Comparison of ENCODE assay signal across 23 cellular contexts in the genomic region with DNA sequence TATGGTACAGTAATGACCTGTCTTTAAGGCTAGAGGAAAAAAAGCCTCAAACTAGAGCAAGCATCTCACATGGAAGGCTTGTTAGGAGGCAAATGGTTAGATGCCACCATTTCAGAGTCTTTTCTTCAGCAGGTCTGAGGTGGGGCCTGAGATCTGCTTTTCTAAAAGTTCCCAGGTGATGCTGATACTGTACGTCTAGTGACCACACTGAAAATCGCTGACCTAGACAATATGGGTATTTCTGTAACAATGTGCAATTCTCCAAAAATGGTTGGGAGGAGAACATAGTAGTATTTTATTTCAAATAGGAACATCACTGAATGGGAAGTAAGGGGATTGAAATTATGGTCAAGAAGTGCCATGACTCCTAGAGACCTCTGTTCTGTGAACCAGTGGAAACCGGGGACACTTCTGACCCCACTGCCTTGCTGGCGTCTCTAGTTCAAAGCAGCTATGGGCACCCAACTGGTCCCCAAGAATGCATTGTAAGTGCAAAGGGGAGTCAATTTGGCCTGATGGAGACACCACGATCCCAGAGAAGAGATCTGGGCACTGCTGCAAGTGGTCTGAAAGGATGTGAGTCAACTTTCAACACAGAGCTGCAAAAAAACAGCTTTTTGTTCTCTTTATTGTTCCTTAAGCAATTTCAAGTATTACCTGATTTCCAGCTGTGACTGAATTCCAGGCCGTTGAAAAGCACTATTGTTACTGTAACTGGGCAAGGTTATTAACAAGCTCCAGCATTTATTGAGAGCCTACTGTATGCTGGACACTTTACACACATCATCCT. TPM values are rescaled to one million over a fixed set of nuclear protein-coding genes. Genes with fewer than 3 reads are reported as not detected.
A peak's percentile ranks its signal among the peaks of the same experiment; 100 is the strongest.
DNase-seq lines count a peak whose midpoint lies in the region; ATAC-seq, FAIRE-seq and TF ChIP-seq lines count a peak whose summit lies in the region.
"Had no signal": no experiment of that assay in that cellular context is flagged by ENCODE, and none has a peak within 500 bp of the region (broad histone marks: within the 10 kb centered on the region; RNA-seq: fewer than 3 reads in every experiment).

No MANE protein-coding gene starts in this region.

- CTCF ChIA-PET in HepG2 (lab: Yijun Ruan, JAX; ENCODE audit: low intra/inter-chr PET ratio, low total read pairs) = no interaction called here
- CTCF ChIA-PET in mammary epithelial cell (lab: Charles Lee; ENCODE audit: low non-redundant PET) = no interaction called here
- CTCF ChIA-PET in activated CD8-positive, alpha-beta memory T cell treated with anti-CD3 and anti-CD28 coated beads, Interleukin-2, amount 10 ng/mL, durations not matched to agents 7 days and 5 days (lab: Charles Lee) = interaction anchor here (0.7 to 3.2 kb wide), 6 partner anchors 19 to 1266 kb away, joined by 3 to 15 read pairs (median 5); no protein-coding TSS in a partner anchor

- dilution Hi-C loops in mammary epithelial cell (cut with HindIII; ENCODE audit: low sequenced_read_pairs) = no loop called here

- H3K4me1 Mint-ChIP-seq in activated CD8-positive, alpha-beta memory T cell treated with anti-CD3 and anti-CD28 coated beads, Interleukin-2, amount 10 ng/mL, durations not matched to agents 7 days and 5 days = peaks cover 8% of the 10 kb centered on the region
- no peaks in the 10 kb centered on the region for H3K4me1 Mint-ChIP-seq in glutamatergic neuron (ENCODE audit: low read depth, unreplicated experiment)

- H3K36me3 Mint-ChIP-seq in activated CD8-positive, alpha-beta memory T cell treated with anti-CD3 and anti-CD28 coated beads, Interleukin-2, amount 10 ng/mL, durations not matched to agents 7 days and 5 days = no peaks in the 10 kb centered on the region
- H3K36me3 Mint-ChIP-seq in glutamatergic neuron (ENCODE audit: unreplicated experiment) = no peaks in the 10 kb centered on the region
- H3K36me3 Mint-ChIP-seq: brain, IgD-negative memory B cell, memory B cell had no signal

- BruUV-seq in HepG2 (replicated peaks; lab: Mats Ljungman, UMichigan) (no TSS peak), mammary epithelial cell (replicated peaks; lab: Mats Ljungman, UMichigan) (no TSS peak)

- TF ChIP-seq RAD21 in HepG2 (CRISPR knock-in tag; IDR thresholded peaks at IDR 0.05) = no peak

- TF ChIP-seq CTCF in HepG2 (CRISPR knock-in tag; IDR thresholded peaks at IDR 0.05) (no peak), right lobe of liver (IDR thresholded peaks at IDR 0.05) (no peak), mammary epithelial cell (conservative IDR thresholded peaks at IDR 0.05 in 1 of 2, IDR thresholded peaks at IDR 0.05 in 1 of 2; ENCODE audit: extremely low read depth in 1 of 2, insufficient read depth in 1 of 2, low read depth in 1 of 2, low read length in 2 of 2) (no peak), foreskin keratinocyte (conservative IDR thresholded peaks at IDR 0.05) (no peak), glutamatergic neuron (IDR thresholded peaks at IDR 0.05; ENCODE audit: partially characterized antibody, unreplicated experiment) (no peak)

- no peaks in the 10 kb centered on the region for H3K4me1 ChIP-seq in HepG2 (ENCODE audit: insufficient read depth, low read length)
- no peaks in the 10 kb centered on the region for H3K4me1 ChIP-seq in right lobe of liver
- H3K4me1 ChIP-seq in mammary epithelial cell (ENCODE audit: insufficient read depth, low read length) = peaks cover 16% of the 10 kb centered on the region
- H3K4me1 ChIP-seq in foreskin keratinocyte = peaks cover 17% of the 10 kb centered on the region
- H3K4me1 ChIP-seq: gastrocnemius medialis had no signal

- DNase-seq in HepG2 (ENCODE audit: low spot score) (no peak), right lobe of liver (no peak), mammary epithelial cell (peak; percentile 75), foreskin keratinocyte (peak in 1 of 2 donors; percentile 59), glutamatergic neuron (no peak)
- no peak for DNase-seq in activated naive CD4-positive, alpha-beta T cell treated with anti-CD3 and anti-CD28 coated beads, Interleukin-2, amount 50 U/mL, for 16 hours
- DNase-seq in activated CD8-positive, alpha-beta memory T cell treated with anti-CD3 and anti-CD28 coated beads, Interleukin-2, amount 10 ng/mL, durations not matched to agents 7 days and 5 days = no peak
- DNase-seq: activated CD4-positive, alpha-beta T cell treated with anti-CD3 and anti-CD28 coated beads for 48 hours; C1 segment of cervical spinal cord; gastrocnemius medialis; GDM1; naive B cell; NCI-H1930; substantia nigra; T-cell had no signal

- TF ChIP-seq EP300 in HepG2 (IDR thresholded peaks at IDR 0.05; ENCODE audit: low read depth in 2 of 2, low read length in 2 of 2) (no peak), HepG2 (CRISPR knock-in tag; IDR thresholded peaks at IDR 0.05; ENCODE audit: borderline replicate concordance) (no peak)

- H3K27ac ChIP-seq in HepG2 (ENCODE audit: extremely low read length, insufficient read depth, low read length) = no peak overlapping the region
- no peak overlapping the region for H3K27ac ChIP-seq in right lobe of liver
- no peak overlapping the region for H3K27ac ChIP-seq in mammary epithelial cell (ENCODE audit: insufficient read depth, low read depth, low read length)
- peak overlapping the region; percentile 32 for H3K27ac ChIP-seq in foreskin keratinocyte
- H3K27ac ChIP-seq: gastrocnemius medialis had no signal

- no peaks in the 10 kb centered on the region for H3K27me3 Mint-ChIP-seq in activated CD8-positive, alpha-beta memory T cell treated with anti-CD3 and anti-CD28 coated beads, Interleukin-2, amount 10 ng/mL, durations not matched to agents 7 days and 5 days
- H3K27me3 Mint-ChIP-seq in glutamatergic neuron (ENCODE audit: unreplicated experiment) = no peaks in the 10 kb centered on the region
- H3K27me3 Mint-ChIP-seq: brain, IgD-negative memory B cell had no signal

- H3K36me3 ChIP-seq in HepG2 (replicated peaks in 1 of 2; ENCODE audit: control insufficient read depth in 1 of 2, insufficient read depth in 2 of 2, low read length in 2 of 2) (no peaks in the 10 kb centered on the region), right lobe of liver (no peaks in the 10 kb centered on the region), mammary epithelial cell (ENCODE audit: insufficient read depth, low read length) (no peaks in the 10 kb centered on the region)
- H3K36me3 ChIP-seq: gastrocnemius medialis had no signal

- ATAC-seq in HepG2 (no peak), right lobe of liver (no peak), foreskin keratinocyte (no peak), HG03432 (IDR thresholded peaks at IDR 0.05; ENCODE audit: unreplicated experiment) (no peak)
- no peak for ATAC-seq in activated CD8-positive, alpha-beta memory T cell treated with anti-CD3 and anti-CD28 coated beads, Interleukin-2, amount 10 ng/mL, durations not matched to agents 7 days and 5 days
- ATAC-seq: gastrocnemius medialis, Right ventricle myocardium inferior, T-cell had no signal

- H3K9me3 Mint-ChIP-seq in activated CD8-positive, alpha-beta memory T cell treated with anti-CD3 and anti-CD28 coated beads, Interleukin-2, amount 10 ng/mL, durations not matched to agents 7 days and 5 days (ENCODE audit: low read depth) = no peaks in the 10 kb centered on the region
- no peaks in the 10 kb centered on the region for H3K9me3 Mint-ChIP-seq in glutamatergic neuron (ENCODE audit: unreplicated experiment)
- H3K9me3 Mint-ChIP-seq: memory B cell had no signal

- in situ Hi-C loops in HepG2 (cut with HindIII; ENCODE audit: extremely low pct_ligation_motif_present, low pct_unique_long_range_greater_than_20kb) (no loop called here), mammary epithelial cell (cut with MboI; ENCODE audit: low sequenced_read_pairs in 2 of 2) (loop anchor here (25.0 kb wide), 2 partner anchors 1236 to 1261 kb away; no protein-coding TSS in a partner anchor)

- TF ChIP-seq POLR2A in HepG2 (IDR thresholded peaks at IDR 0.05; ENCODE audit: insufficient read depth in 1 of 2, low read depth in 2 of 2, low read length in 2 of 2) (no peak), right lobe of liver (IDR thresholded peaks at IDR 0.05) (no peak)

- H3K4me3 Mint-ChIP-seq in activated CD8-positive, alpha-beta memory T cell treated with anti-CD3 and anti-CD28 coated beads, Interleukin-2, amount 10 ng/mL, durations not matched to agents 7 days and 5 days = no peak overlapping the region
- no peak overlapping the region for H3K4me3 Mint-ChIP-seq in glutamatergic neuron (ENCODE audit: unreplicated experiment)
- H3K4me3 Mint-ChIP-seq: brain, IgD-negative memory B cell, memory B cell, naive B cell, T-cell had no signal

- intact Hi-C loops in HepG2 (cut with micrococcal nuclease; ENCODE audit: unreplicated experiment) (no loop called here), right lobe of liver (cut with DNase I) (no loop called here), mammary epithelial cell (cut with micrococcal nuclease) (no loop called here)

- H3K79me2 ChIP-seq in HepG2 (ENCODE audit: insufficient read depth, low read length) (no peaks in the 10 kb centered on the region), mammary epithelial cell (ENCODE audit: insufficient read depth, low read length) (no peaks in the 10 kb centered on the region)

- H2AFZ ChIP-seq in HepG2 (ENCODE audit: low read length) (no peak overlapping the region), mammary epithelial cell (ENCODE audit: low read depth, low read length) (peak overlapping the region; percentile 30)

- no peaks in the 10 kb centered on the region for H3K9me3 ChIP-seq in HepG2 (ENCODE audit: low read length)
- no peaks in the 10 kb centered on the region for H3K9me3 ChIP-seq in right lobe of liver
- H3K9me3 ChIP-seq in mammary epithelial cell (replicated peaks; ENCODE audit: insufficient read depth, low read length) = no peaks in the 10 kb centered on the region
- H3K9me3 ChIP-seq: gastrocnemius medialis had no signal

- POLR2A ChIA-PET in HepG2 (lab: Yijun Ruan, JAX) = no interaction called here

- H3K27me3 ChIP-seq in HepG2 (ENCODE audit: control insufficient read depth in 1 of 2, insufficient read depth in 2 of 2, low read length in 2 of 2) = no peaks in the 10 kb centered on the region
- H3K27me3 ChIP-seq in right lobe of liver = no peaks in the 10 kb centered on the region
- no peaks in the 10 kb centered on the region for H3K27me3 ChIP-seq in mammary epithelial cell (ENCODE audit: insufficient read depth, low read length)
- H3K27me3 ChIP-seq in foreskin keratinocyte = no peaks in the 10 kb centered on the region
- H3K27me3 ChIP-seq: gastrocnemius medialis had no signal

- H3K4me2 ChIP-seq in HepG2 (ENCODE audit: low read depth, low read length) = no peak overlapping the region
- H3K4me2 ChIP-seq in mammary epithelial cell (ENCODE audit: insufficient read depth, low read depth, low read length) = no peak overlapping the region

- H3K4me3 ChIP-seq in HepG2 (replicated peaks in 1 of 3; ENCODE audit: insufficient read depth in 1 of 3, low read depth in 2 of 3, low read length in 3 of 3) (no peak overlapping the region), right lobe of liver (no peak overlapping the region), mammary epithelial cell (replicated peaks in 1 of 3; ENCODE audit: insufficient read depth in 1 of 3, low read depth in 2 of 3, low read length in 3 of 3) (no peak overlapping the region)
- H3K4me3 ChIP-seq: gastrocnemius medialis had no signal

- no peak overlapping the region for H3K9ac ChIP-seq in HepG2 (ENCODE audit: insufficient read depth, low read depth, low read length)
- H3K9ac ChIP-seq in mammary epithelial cell (ENCODE audit: insufficient read depth, low read length) = no peak overlapping the region

- FAIRE-seq in HepG2 (lab: Jason Lieb, UNC) = no peak
- FAIRE-seq: urothelium cell line had no signal

- H4K20me1 ChIP-seq in HepG2 (ENCODE audit: insufficient read depth, low read length) = no peaks in the 10 kb centered on the region
- H4K20me1 ChIP-seq in mammary epithelial cell (ENCODE audit: insufficient read depth, low read length) = no peaks in the 10 kb centered on the region

- no peak overlapping the region for H3K27ac Mint-ChIP-seq in activated CD8-positive, alpha-beta memory T cell treated with anti-CD3 and anti-CD28 coated beads, Interleukin-2, amount 10 ng/mL, durations not matched to agents 7 days and 5 days
- no peak overlapping the region for H3K27ac Mint-ChIP-seq in glutamatergic neuron (ENCODE audit: unreplicated experiment)
- H3K27ac Mint-ChIP-seq: memory B cell, T-cell had no signal

- 18% methylated on average over 6 of the region's 6 CpGs for WGBS in HepG2 (ENCODE audit: low lambda C conversion rate)
- WGBS in right lobe of liver (ENCODE audit: insufficient coverage, low coverage, low lambda C conversion rate, missing lambda C conversion rate) = 65% methylated on average over 4 of the region's 6 CpGs
- WGBS in mammary epithelial cell (ENCODE audit: low coverage, missing lambda C conversion rate) = 79% methylated on average over 5 of the region's 6 CpGs

RNA-seq across cellular contexts. Expression of a gene that starts 54.4 kb away (rescaled TPM):
- not detected in 2 replicates for total RNA-seq in HepG2 (2016; rRNA removed; fragmentation: Illumina TruSeq; extraction: Trizol)
- not detected in 2 replicates for total RNA-seq in HepG2 (2016; cell fraction: cytosol; rRNA removed; fragmentation: Illumina TruSeq; extraction: Trizol; ENCODE audit: low read depth)
- total RNA-seq in HepG2 (2016; cell fraction: insoluble cytoplasmic fraction; rRNA removed; fragmentation: Illumina TruSeq; extraction: Trizol) = not detected in 2 replicates
- total RNA-seq in HepG2 (2016; cell fraction: membrane; rRNA removed; fragmentation: Illumina TruSeq; extraction: Trizol) = not detected in 2 replicates
- total RNA-seq in HepG2 (2016; cell fraction: nucleus; rRNA removed; fragmentation: Illumina TruSeq; extraction: Trizol) = not detected in 2 replicates
- polyA plus RNA-seq in HepG2 (2011; rRNA removed) = not detected in 2 replicates
- not detected in 2 replicates for polyA plus RNA-seq in HepG2 (2011; cell fraction: cytosol; rRNA removed)
- polyA plus RNA-seq in HepG2 (2011; cell fraction: nucleus; rRNA removed) = not detected in 2 replicates
- polyA plus RNA-seq in HepG2 (2012) = not detected in 2 replicates
- not detected in 2 replicates for polyA plus RNA-seq in HepG2 (2016; cell fraction: cytosol; fragmentation: Illumina TruSeq; extraction: Trizol; ENCODE audit: low read depth)
- polyA plus RNA-seq in HepG2 (2016; cell fraction: insoluble cytoplasmic fraction; fragmentation: Illumina TruSeq; extraction: Trizol; ENCODE audit: low read depth) = not detected in 2 replicates
- polyA plus RNA-seq in HepG2 (2016; cell fraction: membrane; fragmentation: Illumina TruSeq; extraction: Trizol; ENCODE audit: low read depth) = not detected in 2 replicates
- polyA plus RNA-seq in HepG2 (2016; cell fraction: nucleus; fragmentation: Illumina TruSeq; extraction: Trizol; ENCODE audit: insufficient read depth, low read depth) = not detected in 2 replicates
- polyA minus RNA-seq in HepG2 (2011; rRNA and poly(A)+ RNA removed; ENCODE audit: low replicate concordance) = not detected in 2 replicates
- polyA minus RNA-seq in HepG2 (2011; cell fraction: cytosol; rRNA and poly(A)+ RNA removed) = not detected in 2 replicates
- polyA minus RNA-seq in HepG2 (2011; cell fraction: nucleus; rRNA and poly(A)+ RNA removed) = not detected in 2 replicates
- total RNA-seq in right lobe of liver = under 1 TPM; 0.15 to 0.49 (median 0.23) TPM
- not detected for total RNA-seq in mammary epithelial cell
- not detected for polyA plus RNA-seq in mammary epithelial cell
- polyA minus RNA-seq in mammary epithelial cell = not detected
- not detected in 2 replicates for total RNA-seq in foreskin keratinocyte
- polyA plus RNA-seq in foreskin keratinocyte = not detected in 2 replicates
- total RNA-seq in activated CD8-positive, alpha-beta memory T cell treated with anti-CD3 and anti-CD28 coated beads, Interleukin-2, amount 10 ng/mL, durations not matched to agents 7 days and 5 days = not detected
- total RNA-seq in glutamatergic neuron (ENCODE audit: unreplicated experiment) = not detected
- total RNA-seq: gastrocnemius medialis, NCI-H460, osteoblast, Right ventricle myocardium inferior had no signal
